14 cellular contexts compared by ENCODE assay signal in genomic region chr5:45796959-45797553, GRCh38.
DNase-seq lines count a peak whose midpoint lies in the region; ATAC-seq and TF ChIP-seq lines count a peak whose summit lies in the region.
"Had no signal": no experiment of that assay in that cellular context is flagged by ENCODE, and none has a peak within 500 bp of the region (broad histone marks: within the 10 kb centered on the region; RNA-seq: fewer than 3 reads in every experiment).

No MANE protein-coding gene starts in this region.

- TF ChIP-seq CTCF in Caco-2 (IDR thresholded peaks at IDR 0.05; ENCODE audit: insufficient read depth in 1 of 2, low read depth in 1 of 2, low read length in 1 of 2, severe bottlenecking in 1 of 2, unreplicated experiment in 1 of 2) (peak; percentile 7 to 43), GM23338 (conservative IDR thresholded peaks at IDR 0.05; ENCODE audit: low read depth in 2 of 2) (peak; percentile 65 to 77), glutamatergic neuron (IDR thresholded peaks at IDR 0.05; ENCODE audit: partially characterized antibody, unreplicated experiment) (peak; percentile 65), transverse colon (IDR thresholded peaks at IDR 0.05) (no peak)

- peak in 1 of 2 experiments; percentile 4 for DNase-seq in Caco-2
- peak; percentile 60 for DNase-seq in GM23338 (ENCODE audit: low spot score)
- DNase-seq in RPMI8226, result peak; percentile 47
- DNase-seq in glutamatergic neuron, result no peak
- no peak for DNase-seq in activated CD8-positive, alpha-beta memory T cell treated with anti-CD3 and anti-CD28 coated beads, Interleukin-2, amount 50 U/mL, for 48 hours
- no peak for DNase-seq in transverse colon
- DNase-seq in kidney tubule cell (ENCODE audit: low spot score), result no peak
- DNase-seq: activated effector memory CD4-positive, alpha-beta T cell treated with Interleukin-2 at 50 U/mL for 16 hours; cerebellar nuclear complex; DMS79 treated with DMSO at 0.1 percent for 48 hours; left ventricle myocardium inferior; nucleus accumbens had no signal

- no peak overlapping the region for H2AFZ ChIP-seq in GM23338

- H3K36me3 Mint-ChIP-seq in Caco-2 (ENCODE audit: insufficient read depth, unreplicated experiment), result no peaks in the 10 kb centered on the region
- H3K36me3 Mint-ChIP-seq in GM23338 (ENCODE audit: low read depth), result peaks cover 9% of the 10 kb centered on the region
- peaks cover 6% of the 10 kb centered on the region for H3K36me3 Mint-ChIP-seq in glutamatergic neuron (ENCODE audit: unreplicated experiment)

- no peaks in the 10 kb centered on the region for H3K4me1 Mint-ChIP-seq in Caco-2 (ENCODE audit: low read depth, unreplicated experiment)
- no peaks in the 10 kb centered on the region for H3K4me1 Mint-ChIP-seq in GM23338
- no peaks in the 10 kb centered on the region for H3K4me1 Mint-ChIP-seq in glutamatergic neuron (ENCODE audit: low read depth, unreplicated experiment)

- ATAC-seq in GM23338, result no peak
- no peak for ATAC-seq in GM19324 (IDR thresholded peaks at IDR 0.05; ENCODE audit: low FRiP score, unreplicated experiment)

- H3K36me3 ChIP-seq in Caco-2 (ENCODE audit: control insufficient read depth, insufficient read depth, low read length) (no peaks in the 10 kb centered on the region), GM23338 (ENCODE audit: insufficient read depth) (no peaks in the 10 kb centered on the region), transverse colon (no peaks in the 10 kb centered on the region)
- H3K36me3 ChIP-seq: left ventricle myocardium inferior had no signal

- H3K27ac Mint-ChIP-seq in Caco-2 (ENCODE audit: unreplicated experiment) (no peak overlapping the region), GM23338 (no peak overlapping the region), glutamatergic neuron (ENCODE audit: unreplicated experiment) (no peak overlapping the region)
- H3K27ac Mint-ChIP-seq: stimulated activated naive CD8-positive, alpha-beta T cell treated with anti-CD3 and anti-CD28 coated beads, Interleukin-15, Interleukin-2, amounts not matched to agents 100 ng/mL and 50 ng/mL, for 24 hours had no signal

- BruUV-seq in Caco-2 (replicated peaks; lab: Mats Ljungman, UMichigan), result no TSS peak

- in situ Hi-C loops in transverse colon (cut with MboI; ENCODE audit: low pct_ligation_motif_present in 1 of 4, low pct_unique_long_range_greater_than_20kb in 1 of 4, low sequenced_read_pairs in 3 of 4), result no loop called here

- peaks cover 25% of the 10 kb centered on the region for H3K9me3 Mint-ChIP-seq in Caco-2 (ENCODE audit: unreplicated experiment)
- H3K9me3 Mint-ChIP-seq in GM23338, result peaks cover 49% of the 10 kb centered on the region
- peaks cover 3% of the 10 kb centered on the region for H3K9me3 Mint-ChIP-seq in glutamatergic neuron (ENCODE audit: unreplicated experiment)

- no peak overlapping the region for H3K4me3 ChIP-seq in Caco-2 (ENCODE audit: low read depth, low read length)
- no peak overlapping the region for H3K4me3 ChIP-seq in GM23338
- no peak overlapping the region for H3K4me3 ChIP-seq in transverse colon
- H3K4me3 ChIP-seq: left ventricle myocardium inferior had no signal

- H3K27me3 Mint-ChIP-seq in Caco-2 (ENCODE audit: insufficient read depth, unreplicated experiment), result no peaks in the 10 kb centered on the region
- H3K27me3 Mint-ChIP-seq in GM23338 (ENCODE audit: insufficient read depth, low read depth, poor library complexity), result no peaks in the 10 kb centered on the region
- peaks cover 2% of the 10 kb centered on the region for H3K27me3 Mint-ChIP-seq in glutamatergic neuron (ENCODE audit: unreplicated experiment)
- H3K27me3 Mint-ChIP-seq: stimulated activated naive CD8-positive, alpha-beta T cell treated with anti-CD3 and anti-CD28 coated beads, Interleukin-15, Interleukin-2, amounts not matched to agents 100 ng/mL and 50 ng/mL, for 24 hours had no signal

- no peak for TF ChIP-seq POLR2A in transverse colon (IDR thresholded peaks at IDR 0.05)

- H3K4me3 Mint-ChIP-seq in Caco-2 (ENCODE audit: unreplicated experiment) (no peak overlapping the region), GM23338 (no peak overlapping the region), glutamatergic neuron (ENCODE audit: unreplicated experiment) (no peak overlapping the region)
- H3K4me3 Mint-ChIP-seq: stimulated activated naive CD8-positive, alpha-beta T cell treated with anti-CD3 and anti-CD28 coated beads, Interleukin-15, Interleukin-2, amounts not matched to agents 100 ng/mL and 50 ng/mL, for 24 hours had no signal

- H3F3A ChIP-seq in GM23338 (replicated peaks; ENCODE audit: low read depth), result no peaks in the 10 kb centered on the region

- peaks cover 6% of the 10 kb centered on the region; the same call in 1 of the 2 replicates for H3K9me3 ChIP-seq in Caco-2
- H3K9me3 ChIP-seq in transverse colon, result peaks cover 0 to 7% of the 10 kb centered on the region in 2 donors

- H3K4me1 ChIP-seq in Caco-2 (no peaks in the 10 kb centered on the region), GM23338 (ENCODE audit: insufficient read depth) (no peaks in the 10 kb centered on the region), transverse colon (no peaks in the 10 kb centered on the region)
- H3K4me1 ChIP-seq: left ventricle myocardium inferior had no signal

- CTCF ChIA-PET in Caco-2 (lab: Charles Lee), result no interaction called here

- H3K27me3 ChIP-seq in Caco-2 (replicated peaks; ENCODE audit: control insufficient read depth, insufficient read depth, low read length) (no peaks in the 10 kb centered on the region), GM23338 (ENCODE audit: insufficient read depth) (no peaks in the 10 kb centered on the region), transverse colon (no peaks in the 10 kb centered on the region)

- POLR2A ChIA-PET in Caco-2 (lab: Charles Lee), result no interaction called here

- H3K79me2 ChIP-seq in GM23338 (replicated peaks; ENCODE audit: insufficient read depth), result no peaks in the 10 kb centered on the region

- H3K27ac ChIP-seq in GM23338 (ENCODE audit: low read depth), result no peak overlapping the region
- H3K27ac ChIP-seq in transverse colon, result no peak overlapping the region
- H3K27ac ChIP-seq: left ventricle myocardium inferior had no signal

- intact Hi-C loops in Caco-2 (cut with micrococcal nuclease; ENCODE audit: unreplicated experiment) (no loop called here), transverse colon (cut with DNase I; ENCODE audit: low total_unique reads) (no loop called here)

- H4K20me1 ChIP-seq in GM23338 (replicated peaks; ENCODE audit: insufficient read depth), result no peaks in the 10 kb centered on the region

- no peak for TF ChIP-seq EP300 in transverse colon (IDR thresholded peaks at IDR 0.05; ENCODE audit: low read depth)

- 58% methylated on average over 1 of the region's 1 CpG; no CpG with 5 or more reads in 1 of the 2 donors for WGBS in transverse colon (ENCODE audit: low coverage in 1 of 2), 2 donors

- peaks cover 6% of the 10 kb centered on the region; the same call in 1 of the 2 replicates for H3K9me2 ChIP-seq in GM23338 (ENCODE audit: insufficient read depth)

- no peak overlapping the region for H3K4me2 ChIP-seq in GM23338

TF ChIP-seq in GM23338, 12 proteins besides CTCF, POLR2A, EP300 and RAD21 (continues in another document):
- TF ChIP-seq ZNF114 (CRISPR knock-in tag; IDR thresholded peaks at IDR 0.05), result no peak
- TF ChIP-seq EZH2phosphoT487 (IDR thresholded peaks at IDR 0.05; ENCODE audit: unreplicated experiment), result no peak
- no peak for TF ChIP-seq ZNF331 (CRISPR knock-in tag; IDR thresholded peaks at IDR 0.05; ENCODE audit: low read depth)
- TF ChIP-seq JUNB (IDR thresholded peaks at IDR 0.05; ENCODE audit: unreplicated experiment), result no peak
- TF ChIP-seq, protein P1, sequence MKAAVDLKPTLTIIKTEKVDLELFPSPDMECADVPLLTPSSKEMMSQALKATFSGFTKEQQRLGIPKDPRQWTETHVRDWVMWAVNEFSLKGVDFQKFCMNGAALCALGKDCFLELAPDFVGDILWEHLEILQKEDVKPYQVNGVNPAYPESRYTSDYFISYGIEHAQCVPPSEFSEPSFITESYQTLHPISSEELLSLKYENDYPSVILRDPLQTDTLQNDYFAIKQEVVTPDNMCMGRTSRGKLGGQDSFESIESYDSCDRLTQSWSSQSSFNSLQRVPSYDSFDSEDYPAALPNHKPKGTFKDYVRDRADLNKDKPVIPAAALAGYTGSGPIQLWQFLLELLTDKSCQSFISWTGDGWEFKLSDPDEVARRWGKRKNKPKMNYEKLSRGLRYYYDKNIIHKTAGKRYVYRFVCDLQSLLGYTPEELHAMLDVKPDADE (IDR thresholded peaks at IDR 0.05), result no peak
- TF ChIP-seq EZH2 (IDR thresholded peaks at IDR 0.05; ENCODE audit: low read depth, unreplicated experiment), result no peak
- TF ChIP-seq REST (IDR thresholded peaks at IDR 0.05; ENCODE audit: unreplicated experiment), result no peak
- no peak for TF ChIP-seq NANOG (IDR thresholded peaks at IDR 0.05; ENCODE audit: borderline replicate concordance)

Comparison
In these comparisons a context has a peak if more than half of its experiments do, and no peak if none do; other contexts are left out.
1. DNase-seq: peak in GM23338 (single experiment) and RPMI8226 (single experiment); none in glutamatergic neuron (single experiment), activated CD8-positive, alpha-beta memory T cell treated with anti-CD3 and anti-CD28 coated beads, Interleukin-2, amount 50 U/mL, for 48 hours (single experiment), transverse colon (single experiment) and kidney tubule cell (single experiment).
2. CTCF ChIP-seq: peak in Caco-2 (2 of 2), GM23338 (2 of 2) and glutamatergic neuron (single experiment); none in transverse colon (0 of 5).